ENCODE assay signal across 28 cellular contexts in the genomic region with DNA sequence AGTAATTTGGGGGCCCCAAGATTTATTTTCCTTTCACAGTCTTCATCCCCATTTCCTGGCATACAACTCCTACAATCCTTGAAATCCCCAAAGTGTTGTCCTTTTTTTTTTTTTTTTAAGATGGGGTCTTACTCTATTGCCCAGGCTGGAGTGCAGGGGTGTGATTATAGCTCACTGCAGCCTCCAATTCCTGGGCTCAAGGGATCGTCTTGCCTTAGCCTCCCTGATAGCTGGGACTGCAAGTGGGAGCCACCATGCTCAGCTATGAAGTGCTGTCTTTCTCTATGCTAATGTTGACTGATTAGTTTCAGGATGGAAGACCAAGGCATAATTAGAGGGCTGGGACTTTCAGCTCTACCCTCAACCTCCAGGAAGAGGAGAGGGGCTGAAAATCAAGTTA.
"Had no signal": no experiment of that assay in that cellular context is flagged by ENCODE, and none has a peak within 500 bp of the region (broad histone marks: within the 10 kb centered on the region; RNA-seq: fewer than 3 reads in every experiment).

No MANE protein-coding gene starts in this region.

- H3K4me1 ChIP-seq: neural progenitor cell, parathyroid adenoma, psoas muscle, right lobe of liver, sigmoid colon, stomach, thyroid gland, transverse colon, upper lobe of right lung, uterus had no signal

- H3K27ac Mint-ChIP-seq: natural killer cell; nephron; neural progenitor cell; progenitor cell of endocrine pancreas; stimulated activated effector memory CD8-positive, alpha-beta T cell treated with anti-CD3 and anti-CD28 coated beads, Interleukin-12 subunit alpha, Interleukin-12 subunit beta, amount 100 ng/mL, for 72 hours; stimulated activated naive B cell treated with anti-CD40 and anti-IgM and Interleukin-4, amounts not matched to agents 10 μg/mL and 1 μg/mL and 100 μg/mL, for 72 hours; stimulated activated naive CD8-positive, alpha-beta T cell treated with anti-CD3 and anti-CD28 coated beads, Interleukin-15, Interleukin-2, amounts not matched to agents 100 ng/mL and 50 ng/mL, for 24 hours; type B pancreatic cell had no signal

- H3K27me3 ChIP-seq: neural progenitor cell, ovary, right lobe of liver, sigmoid colon, stomach, thyroid gland, transverse colon, upper lobe of right lung, uterus had no signal

- H2AFZ ChIP-seq: neural progenitor cell, parathyroid adenoma had no signal

- H3K9me3 ChIP-seq: ovary, psoas muscle, right lobe of liver, sigmoid colon, stomach, thoracic aorta, thyroid gland, transverse colon, upper lobe of right lung, uterus had no signal

- H3K4me3 ChIP-seq: neural progenitor cell, ovary, psoas muscle, right lobe of liver, sigmoid colon, stomach, thoracic aorta, thyroid gland, transverse colon, upper lobe of right lung, uterus had no signal

- H3K9me3 Mint-ChIP-seq: natural killer cell; stimulated activated effector memory CD8-positive, alpha-beta T cell treated with anti-CD3 and anti-CD28 coated beads, Interleukin-12 subunit alpha, Interleukin-12 subunit beta, amount 100 ng/mL, for 72 hours; stimulated activated naive B cell treated with anti-CD40 and anti-IgM and Interleukin-4, amounts not matched to agents 10 μg/mL and 1 μg/mL and 100 μg/mL, for 72 hours; stimulated activated naive CD8-positive, alpha-beta T cell treated with anti-CD3 and anti-CD28 coated beads, Interleukin-15, Interleukin-2, amounts not matched to agents 100 ng/mL and 50 ng/mL, for 24 hours had no signal

- ATAC-seq: natural killer cell; psoas muscle; right cardiac atrium; right lobe of liver; stimulated activated effector memory CD8-positive, alpha-beta T cell treated with anti-CD3 and anti-CD28 coated beads, Interleukin-12 subunit alpha, Interleukin-12 subunit beta, amount 100 ng/mL, for 72 hours; stimulated activated naive B cell treated with anti-CD40 and anti-IgM and Interleukin-4, amounts not matched to agents 10 μg/mL and 1 μg/mL and 100 μg/mL, for 72 hours; upper lobe of right lung had no signal

- FAIRE-seq: small intestine had no signal

- H3K4me3 Mint-ChIP-seq: natural killer cell; nephron; neural progenitor cell; stimulated activated effector memory CD8-positive, alpha-beta T cell treated with anti-CD3 and anti-CD28 coated beads, Interleukin-12 subunit alpha, Interleukin-12 subunit beta, amount 100 ng/mL, for 72 hours; stimulated activated naive B cell treated with anti-CD40 and anti-IgM and Interleukin-4, amounts not matched to agents 10 μg/mL and 1 μg/mL and 100 μg/mL, for 72 hours; stimulated activated naive CD8-positive, alpha-beta T cell treated with anti-CD3 and anti-CD28 coated beads, Interleukin-15, Interleukin-2, amounts not matched to agents 100 ng/mL and 50 ng/mL, for 24 hours; type B pancreatic cell had no signal

- H3K9ac ChIP-seq: neural progenitor cell, parathyroid adenoma had no signal

- H3K36me3 ChIP-seq: neural progenitor cell, ovary, right lobe of liver, sigmoid colon, stomach, thoracic aorta, thyroid gland, transverse colon, upper lobe of right lung, uterus had no signal

- H3K79me2 ChIP-seq: parathyroid adenoma had no signal

- H3K4me2 ChIP-seq: neural progenitor cell had no signal

- DNase-seq: natural killer cell; occipital lobe; ovary; posterior cingulate gyrus; psoas muscle; right cardiac atrium; right lobe of liver; sigmoid colon; small intestine; stimulated activated CD4-positive, alpha-beta T cell treated with anti-CD3 and anti-CD28 coated beads, Interleukin-15, amount 100 ng/mL, for 24 hours; stimulated activated CD4-positive, alpha-beta T cell treated with anti-CD3 and anti-CD28 coated beads, Interleukin-2, amount 100 ng/mL, for 24 hours; stimulated activated CD4-positive, alpha-beta T cell treated with anti-CD3 and anti-CD28 coated beads, Interleukin-2, amount 100 ng/mL, for 48 hours; stimulated activated CD4-positive, alpha-beta T cell treated with anti-CD3 and anti-CD28 coated beads, Interleukin-4, amount 100 ng/mL, for 24 hours; stimulated activated naive B cell treated with anti-CD40 and anti-IgM and Interleukin-4, amounts not matched to agents 10 μg/mL and 1 μg/mL and 100 μg/mL, for 72 hours; stimulated activated naive CD4-positive, alpha-beta T cell treated with Interleukin-2 at 50 U/mL for 16 hours; stomach; thyroid gland; transverse colon; upper lobe of right lung; uterus had no signal

- H3K27me3 Mint-ChIP-seq: progenitor cell of endocrine pancreas; stimulated activated naive CD8-positive, alpha-beta T cell treated with anti-CD3 and anti-CD28 coated beads, Interleukin-15, Interleukin-2, amounts not matched to agents 100 ng/mL and 50 ng/mL, for 24 hours; type B pancreatic cell had no signal

- H3K36me3 Mint-ChIP-seq: natural killer cell; neural progenitor cell; stimulated activated effector memory CD8-positive, alpha-beta T cell treated with anti-CD3 and anti-CD28 coated beads, Interleukin-12 subunit alpha, Interleukin-12 subunit beta, amount 100 ng/mL, for 72 hours; stimulated activated naive B cell treated with anti-CD40 and anti-IgM and Interleukin-4, amounts not matched to agents 10 μg/mL and 1 μg/mL and 100 μg/mL, for 72 hours; type B pancreatic cell had no signal

- H3K4me1 Mint-ChIP-seq: natural killer cell; nephron; neural progenitor cell; stimulated activated effector memory CD8-positive, alpha-beta T cell treated with anti-CD3 and anti-CD28 coated beads, Interleukin-12 subunit alpha, Interleukin-12 subunit beta, amount 100 ng/mL, for 72 hours had no signal

- H3K27ac ChIP-seq: neural progenitor cell, ovary, parathyroid adenoma, psoas muscle, right lobe of liver, sigmoid colon, stomach, thoracic aorta, thyroid gland, transverse colon, upper lobe of right lung, uterus had no signal
